Comparison of ENCODE assay signal across 18 cellular contexts in the genomic region with DNA sequence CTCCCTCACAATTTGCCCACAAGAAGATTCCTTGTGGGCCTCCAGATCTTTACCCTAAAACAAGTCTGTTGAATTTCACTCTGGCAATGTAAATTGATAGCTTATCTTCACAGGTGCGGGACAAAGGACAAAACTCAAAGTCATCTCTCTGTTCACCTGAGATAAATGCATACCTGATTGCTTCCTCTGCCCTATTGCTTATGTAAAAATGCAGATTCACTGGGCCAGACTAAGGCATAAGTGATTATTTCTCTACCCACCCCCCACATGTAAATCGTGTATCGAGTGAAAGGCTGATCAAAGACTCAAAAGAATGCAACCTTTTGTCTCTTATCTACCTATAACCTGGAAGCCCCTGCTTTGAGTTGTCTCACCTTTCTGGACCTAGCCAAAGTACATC.
"Had no signal": no experiment of that assay in that cellular context is flagged by ENCODE, and none has a peak within 500 bp of the region (broad histone marks: within the 10 kb centered on the region; RNA-seq: fewer than 3 reads in every experiment).

No MANE protein-coding gene starts in this region.

- H3K36me3 ChIP-seq: colonic mucosa, ovary, spleen, tibial artery, upper lobe of right lung, vagina had no signal

- H3K4me1 Mint-ChIP-seq: stimulated activated memory B cell treated with anti-CD40 and anti-IgM and Interleukin-4, amounts not matched to agents 10 μg/mL and 1 μg/mL and 100 μg/mL, for 72 hours had no signal

- H3K4me3 Mint-ChIP-seq: naive thymus-derived CD8-positive, alpha-beta T cell; stimulated activated memory B cell treated with anti-CD40 and anti-IgM and Interleukin-4, amounts not matched to agents 10 μg/mL and 1 μg/mL and 100 μg/mL, for 72 hours; stimulated activated naive CD8-positive, alpha-beta T cell treated with anti-CD3 and anti-CD28 coated beads, Interleukin-15, Interleukin-2, amounts not matched to agents 100 ng/mL and 50 ng/mL, for 24 hours had no signal

- H3K27me3 Mint-ChIP-seq: naive thymus-derived CD8-positive, alpha-beta T cell; stimulated activated memory B cell treated with anti-CD40 and anti-IgM and Interleukin-4, amounts not matched to agents 10 μg/mL and 1 μg/mL and 100 μg/mL, for 72 hours; stimulated activated naive CD8-positive, alpha-beta T cell treated with anti-CD3 and anti-CD28 coated beads, Interleukin-15, Interleukin-2, amounts not matched to agents 100 ng/mL and 50 ng/mL, for 24 hours had no signal

- DNase-seq: colonic mucosa; dermis blood vessel endothelial cell; erythroblast; foreskin keratinocyte; islet precursor cell; mammary epithelial cell; mucosa of descending colon; naive thymus-derived CD8-positive, alpha-beta T cell; ovary; spleen; stimulated activated CD4-positive, alpha-beta T cell treated with anti-CD3 and anti-CD28 coated beads, Interleukin-15, amount 100 ng/mL, for 24 hours; stimulated activated CD4-positive, alpha-beta T cell treated with anti-CD3 and anti-CD28 coated beads, Interleukin-1b, Interleukin-23, amount 100 ng/mL, for 48 hours; stimulated activated CD4-positive, alpha-beta T cell treated with anti-CD3 and anti-CD28 coated beads, Interleukin-4, amount 100 ng/mL, for 24 hours; tibial artery; upper lobe of right lung had no signal

- H3K9me3 ChIP-seq: colonic mucosa, mucosa of descending colon, ovary, spleen, tibial artery, upper lobe of right lung, vagina had no signal

- H3K27me3 ChIP-seq: colonic mucosa, foreskin keratinocyte, ovary, spleen, tibial artery, upper lobe of right lung, vagina had no signal

- H3K9me3 Mint-ChIP-seq: naive thymus-derived CD8-positive, alpha-beta T cell; stimulated activated memory B cell treated with anti-CD40 and anti-IgM and Interleukin-4, amounts not matched to agents 10 μg/mL and 1 μg/mL and 100 μg/mL, for 72 hours; stimulated activated naive CD8-positive, alpha-beta T cell treated with anti-CD3 and anti-CD28 coated beads, Interleukin-15, Interleukin-2, amounts not matched to agents 100 ng/mL and 50 ng/mL, for 24 hours had no signal

- H3K27ac Mint-ChIP-seq: naive thymus-derived CD8-positive, alpha-beta T cell; stimulated activated memory B cell treated with anti-CD40 and anti-IgM and Interleukin-4, amounts not matched to agents 10 μg/mL and 1 μg/mL and 100 μg/mL, for 72 hours; stimulated activated naive CD8-positive, alpha-beta T cell treated with anti-CD3 and anti-CD28 coated beads, Interleukin-15, Interleukin-2, amounts not matched to agents 100 ng/mL and 50 ng/mL, for 24 hours had no signal

- H3K27ac ChIP-seq: colonic mucosa, foreskin keratinocyte, ovary, spleen, tibial artery, upper lobe of right lung, vagina had no signal

- H3K4me1 ChIP-seq: colonic mucosa, foreskin keratinocyte, spleen, tibial artery, upper lobe of right lung, vagina had no signal

- H3K4me3 ChIP-seq: colonic mucosa, mucosa of descending colon, ovary, spleen, tibial artery, upper lobe of right lung, vagina had no signal
